ENCODE assay signal across 8 cellular contexts in genomic region chr1:11934295-11935039, GRCh38. TPM values are rescaled to one million over a fixed set of nuclear protein-coding genes. Genes with fewer than 3 reads are reported as not detected.
A peak's percentile ranks its signal among the peaks of the same experiment; 100 is the strongest.
DNase-seq lines count a peak whose midpoint lies in the region; ATAC-seq and TF ChIP-seq lines count a peak whose summit lies in the region.

PLOD1 (plus strand) TSS chr1:11934717; CDS start chr1:11934780, 63 bp downstream.

- H3K4me3 ChIP-seq in AG09309 (ENCODE audit: control insufficient read depth, low read depth, low read length) = peak within 1 kb of the TSS; percentile 52

- DNase-seq in AG09309 (ENCODE audit: low read depth) = no peak
- peak; percentile 32 for DNase-seq in NCI-H524 treated with DMSO at 0.1 percent for 48 hours (lab: John Stamatoyannopoulos, UW)
- peak; percentile 76 to 86 for DNase-seq in activated CD4-positive, alpha-beta T cell treated with anti-CD3 and anti-CD28 coated beads for 4 hours
- peak; percentile 90 to 91 for DNase-seq in left colon
- DNase-seq in stimulated activated CD4-positive, alpha-beta T cell treated with anti-CD3 and anti-CD28 coated beads, Interleukin-1b, Interleukin-23, amount 100 ng/mL, for 24 hours (ENCODE audit: low read depth in 4 of 4, low spot score in 1 of 4) = peak; percentile 68 to 87 (median 76)

- intact Hi-C loops in left colon (cut with DNase I, micrococcal nuclease) = no loop called here

- peak within 1 kb of the TSS; percentile 94 for H3K27ac ChIP-seq in cingulate gyrus (ENCODE audit: low read depth, low read length)

- peak; percentile 88 for ATAC-seq in GM18909 (IDR thresholded peaks at IDR 0.05; ENCODE audit: poor library complexity, unreplicated experiment)
- ATAC-seq in HG03175 (IDR thresholded peaks at IDR 0.05; ENCODE audit: unreplicated experiment) = peak; percentile 91
- ATAC-seq in left colon = peak; percentile 96

- TF ChIP-seq CTCF in AG09309 (IDR thresholded peaks at IDR 0.05; ENCODE audit: control insufficient read depth, insufficient read depth, low read depth, low read length, missing control alignments) = no peak

RNA-seq across cellular contexts. Expression of gene PLOD1, which starts in this region (rescaled TPM):
- total RNA-seq in left colon = 10 to 100 TPM; 36.4 to 49.8 TPM
